8 cellular contexts compared by ENCODE assay signal in the genomic region with DNA sequence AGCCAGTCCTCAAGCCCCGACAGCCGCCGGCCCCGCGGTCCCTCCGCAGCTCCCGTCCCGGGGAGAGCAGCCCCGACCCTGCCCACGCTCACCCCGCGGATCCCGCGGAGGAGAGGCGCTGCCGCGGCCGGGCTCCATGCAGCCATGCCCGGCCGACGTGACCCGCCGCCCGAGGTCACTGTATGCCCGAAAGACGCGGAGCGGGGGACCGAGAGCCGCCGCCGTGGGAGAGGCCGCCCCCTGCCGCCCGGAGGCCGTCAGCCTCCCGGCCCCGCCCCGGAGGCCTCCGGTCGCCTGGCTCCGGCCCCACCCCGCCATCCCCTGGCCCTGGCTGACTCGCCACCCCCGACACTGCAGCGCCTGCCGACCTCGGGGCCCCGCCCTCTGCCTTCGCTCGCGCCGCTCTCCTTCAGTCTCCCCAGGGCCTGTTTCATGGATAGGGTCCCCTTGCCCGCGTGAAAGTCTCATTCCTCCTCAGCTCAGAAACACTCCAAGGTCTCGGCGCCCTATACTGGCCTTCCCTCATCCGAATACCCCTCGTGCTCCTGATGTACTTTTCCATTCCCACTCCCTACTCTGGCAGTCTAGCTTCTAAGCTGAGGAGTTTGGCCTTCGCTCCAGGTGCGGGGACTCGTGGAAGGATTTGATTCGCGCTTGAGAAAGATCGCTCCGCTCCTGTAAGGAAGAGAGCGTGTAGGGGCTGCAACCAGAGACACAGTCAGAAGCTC. TPM values are rescaled to one million over a fixed set of nuclear protein-coding genes. Genes with fewer than 3 reads are reported as not detected.
DNase-seq lines count a peak whose midpoint lies in the region; ATAC-seq and TF ChIP-seq lines count a peak whose summit lies in the region.

A gene with protein sequence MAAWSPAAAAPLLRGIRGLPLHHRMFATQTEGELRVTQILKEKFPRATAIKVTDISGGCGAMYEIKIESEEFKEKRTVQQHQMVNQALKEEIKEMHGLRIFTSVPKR (minus strand): TSS at position 184 of the 728 bp plus-strand sequence. CDS start 38 bp downstream, at position 146.

- DNase-seq in Daoy (ENCODE audit: low read depth) (peak; percentile 86), KBM-7 (peak; percentile 80), RKO (ENCODE audit: low spot score) (peak; percentile 89), fibroblast of the conjunctiva (ENCODE audit: low read depth) (peak; percentile 57), neural crest cell (ENCODE audit: low read depth, low spot score) (peak; percentile 85), stromal cell of bone marrow (ENCODE audit: low read depth) (peak; percentile 55)

- in situ Hi-C loops in KBM-7 (cut with MboI; ENCODE audit: low pct_unique_long_range_greater_than_20kb, low sequenced_read_pairs), result no loop called here

- H3K4me1 Mint-ChIP-seq in activated T-helper 17 cell treated with anti-CD3 and anti-CD28 coated beads, Interleukin-2, amount 50 U/mL, for 72 hours, result no peaks in the 10 kb centered on the region
- H3K4me1 Mint-ChIP-seq in neural crest cell, result no peaks in the 10 kb centered on the region

- no peak within 1 kb of the TSS for H3K27ac Mint-ChIP-seq in activated T-helper 17 cell treated with anti-CD3 and anti-CD28 coated beads, Interleukin-2, amount 50 U/mL, for 72 hours
- H3K27ac Mint-ChIP-seq in neural crest cell (ENCODE audit: unreplicated experiment), result no peak within 1 kb of the TSS

- TF ChIP-seq CTCF in neural crest cell (conservative IDR thresholded peaks at IDR 0.05), result peak; percentile 72

- H3K27me3 Mint-ChIP-seq in activated T-helper 17 cell treated with anti-CD3 and anti-CD28 coated beads, Interleukin-2, amount 50 U/mL, for 72 hours, result no peaks in the 10 kb centered on the region
- H3K27me3 Mint-ChIP-seq in neural crest cell (ENCODE audit: low read depth), result no peaks in the 10 kb centered on the region

- no peaks in the 10 kb centered on the region for H3K9me3 Mint-ChIP-seq in activated T-helper 17 cell treated with anti-CD3 and anti-CD28 coated beads, Interleukin-2, amount 50 U/mL, for 72 hours
- H3K9me3 Mint-ChIP-seq in neural crest cell, result no peaks in the 10 kb centered on the region

- no peak within 1 kb of the TSS for H3K4me3 Mint-ChIP-seq in activated T-helper 17 cell treated with anti-CD3 and anti-CD28 coated beads, Interleukin-2, amount 50 U/mL, for 72 hours
- no peak within 1 kb of the TSS for H3K4me3 Mint-ChIP-seq in neural crest cell

- H3K36me3 Mint-ChIP-seq in activated T-helper 17 cell treated with anti-CD3 and anti-CD28 coated beads, Interleukin-2, amount 50 U/mL, for 72 hours (ENCODE audit: low read depth), result peaks cover 22% of the 10 kb centered on the region
- H3K36me3 Mint-ChIP-seq in neural crest cell (ENCODE audit: low read depth), result no peaks in the 10 kb centered on the region

- peak; percentile 88 for ATAC-seq in GM21717 (IDR thresholded peaks at IDR 0.05; ENCODE audit: unreplicated experiment)
- peak; percentile 92 for ATAC-seq in activated T-helper 17 cell treated with anti-CD3 and anti-CD28 coated beads, Interleukin-2, amount 50 U/mL, for 72 hours (replicated peaks)

RNA-seq across cellular contexts. Expression of the gene that starts here (rescaled TPM):
- total RNA-seq in Daoy (2014; rRNA removed; shearing (Covaris generic)), result 148 and 152 TPM in 2 replicates
- 10 to 100 TPM; 35.7 to 51.7 TPM for total RNA-seq in activated T-helper 17 cell treated with anti-CD3 and anti-CD28 coated beads, Interleukin-2, amount 50 U/mL, for 72 hours
- 29.3 and 36.9 TPM in 2 replicates for total RNA-seq in neural crest cell

Comparison
In these comparisons a context has a peak if more than half of its experiments do, and no peak if none do; other contexts are left out.
1. Peak in every context shown above with its lines: DNase-seq and ATAC-seq.